Comparison of ENCODE assay signal across 22 cellular contexts in genomic region chrX:109374276-109374960, GRCh38.
DNase-seq lines count a peak whose midpoint lies in the region; ATAC-seq and TF ChIP-seq lines count a peak whose summit lies in the region.
"Had no signal": no experiment of that assay in that cellular context is flagged by ENCODE, and none has a peak within 500 bp of the region (broad histone marks: within the 10 kb centered on the region; RNA-seq: fewer than 3 reads in every experiment).

No MANE protein-coding gene starts in this region.

- no peaks in the 10 kb centered on the region for H3K27me3 ChIP-seq in neuronal stem cell (ENCODE audit: control insufficient read depth in 3 of 3, insufficient read depth in 3 of 3, low read depth in 1 of 3, low read length in 3 of 3)
- H3K27me3 ChIP-seq: neutrophil had no signal

- H3K14ac ChIP-seq in neuronal stem cell (ENCODE audit: low read length): no peak overlapping the region

- H3K9me3 ChIP-seq in neuronal stem cell (replicated peaks in 1 of 2; ENCODE audit: control insufficient read depth in 2 of 2, insufficient read depth in 1 of 2, low read depth in 1 of 2, low read length in 2 of 2): no peaks in the 10 kb centered on the region
- H3K9me3 ChIP-seq: neutrophil, psoas muscle had no signal

- no peak overlapping the region for H3K23ac ChIP-seq in neuronal stem cell (ENCODE audit: low read depth, low read length, poor library complexity)

- CTCF ChIA-PET in RWPE1 (lab: Yijun Ruan, JAX): no interaction called here

- TF ChIP-seq CTCF in HFF-Myc (IDR thresholded peaks at IDR 0.05; ENCODE audit: low read depth, low read length, missing control alignments) (no peak), RWPE1 (conservative IDR thresholded peaks at IDR 0.05; ENCODE audit: low read depth) (no peak), epithelial cell of proximal tubule (conservative IDR thresholded peaks at IDR 0.05; ENCODE audit: low read depth, low read length) (no peak)

- H3K4me1 ChIP-seq in neuronal stem cell (ENCODE audit: control insufficient read depth in 2 of 2, insufficient read depth in 1 of 2, low read depth in 1 of 2, low read length in 2 of 2): peaks cover 0 to 1% of the 10 kb centered on the region in 2 donors
- H3K4me1 ChIP-seq: psoas muscle had no signal

- no peak overlapping the region for H3K9ac ChIP-seq in neuronal stem cell (ENCODE audit: low read depth, low read length, poor library complexity)

- H4K8ac ChIP-seq in neuronal stem cell (ENCODE audit: low read depth, low read length): no peak overlapping the region

- WGBS in neuronal stem cell (ENCODE audit: extremely low coverage in 2 of 2, insufficient read length in 2 of 2, insufficient replicate concordance in 1 of 2), 2 donors: no CpG with 5 or more reads among the region's 1 CpG

- POLR2A ChIA-PET in RWPE1 (lab: Yijun Ruan, JAX; ENCODE audit: low non-redundant PET): no interaction called here

- no peak overlapping the region for H3K4ac ChIP-seq in neuronal stem cell (ENCODE audit: low read length)

- no peak overlapping the region for H3K4me2 ChIP-seq in neuronal stem cell (ENCODE audit: insufficient read depth, low read length, poor library complexity, severe bottlenecking)

- ATAC-seq in GM18505 (IDR thresholded peaks at IDR 0.05; ENCODE audit: unreplicated experiment) (no peak), HG02852 (IDR thresholded peaks at IDR 0.05; ENCODE audit: unreplicated experiment) (no peak)
- ATAC-seq: activated CD8-positive, alpha-beta T cell treated with anti-CD3 and anti-CD28 coated beads, Interleukin-2, amount 10 ng/mL, durations not matched to agents 7 days and 5 days; CD8-positive, alpha-beta T cell; psoas muscle had no signal

- H2BK120ac ChIP-seq in neuronal stem cell (ENCODE audit: low read depth, low read length): no peak overlapping the region

- H3K18ac ChIP-seq in neuronal stem cell (ENCODE audit: low read length): no peak overlapping the region

- TF ChIP-seq POLR2A in GM18505 (IDR thresholded peaks at IDR 0.05; ENCODE audit: borderline replicate concordance, extremely low read depth, insufficient read depth, insufficient read length): no peak

- H3K36me3 ChIP-seq in neuronal stem cell (replicated peaks in 1 of 2; ENCODE audit: control insufficient read depth in 2 of 2, insufficient read depth in 2 of 2, low read length in 2 of 2): no peaks in the 10 kb centered on the region
- H3K36me3 ChIP-seq: neutrophil had no signal

- H3K27ac ChIP-seq in RWPE1: no peak overlapping the region
- H3K27ac ChIP-seq in neuronal stem cell (replicated peaks; ENCODE audit: low read length): no peak overlapping the region
- H3K27ac ChIP-seq: neutrophil, psoas muscle had no signal

- H4K91ac ChIP-seq in neuronal stem cell (ENCODE audit: low read depth, low read length, poor library complexity): no peak overlapping the region

- no peak overlapping the region for H2BK12ac ChIP-seq in neuronal stem cell (ENCODE audit: low read length)

- H2BK5ac ChIP-seq in neuronal stem cell (ENCODE audit: low read length): no peak overlapping the region

- H3K4me3 ChIP-seq in HFF-Myc (replicated peaks; ENCODE audit: low read depth, low read length) (no peak overlapping the region), epithelial cell of proximal tubule (ENCODE audit: low read depth, low read length) (no peak overlapping the region), neuronal stem cell (ENCODE audit: low read length in 2 of 2) (no peak overlapping the region)
- H3K4me3 ChIP-seq: psoas muscle, skin epidermis had no signal

- DNase-seq in HFF-Myc (ENCODE audit: extremely low read depth, low read depth) (peak; percentile 2), RWPE1 (ENCODE audit: low spot score) (peak; percentile 59), epithelial cell of proximal tubule (ENCODE audit: low read depth) (peak; percentile 1), neuronal stem cell (ENCODE audit: low spot score) (no peak), NCI-H226 (no peak)
- DNase-seq: activated CD4-positive, CD25-positive, alpha-beta regulatory T cell; activated CD8-positive, alpha-beta T cell treated with anti-CD3 and anti-CD28 coated beads, Interleukin-2, amount 10 ng/mL, durations not matched to agents 7 days and 5 days; activated T-cell treated with anti-CD3 and anti-CD28 coated beads, Interleukin-2, amount 50 U/mL, for 1 hour; CD8-positive, alpha-beta T cell; central memory CD4-positive, alpha-beta T cell; DMS79 treated with DMSO at 0.1 percent for 48 hours; KG1; NCI-H1694; NK-92 treated with Interleukin-12 subunit alpha and Interleukin-12 subunit beta, amount 100 ng/mL, for 24 hours; psoas muscle; RPMI8226; stimulated activated naive CD4-positive, alpha-beta T cell; T-helper 9 cell had no signal

- H2AFZ ChIP-seq in neuronal stem cell (ENCODE audit: low read length): peak overlapping the region; percentile 35

- H2BK15ac ChIP-seq in neuronal stem cell (ENCODE audit: low read length): no peak overlapping the region

- H2AK5ac ChIP-seq in neuronal stem cell (ENCODE audit: low read depth, low read length): no peak overlapping the region

- H3K79me1 ChIP-seq in neuronal stem cell (ENCODE audit: low read depth, low read length): no peaks in the 10 kb centered on the region

Comparison
In these comparisons a context has a peak if more than half of its experiments do, and no peak if none do; other contexts are left out.
1. DNase-seq: peak in HFF-Myc (single experiment), RWPE1 (single experiment) and epithelial cell of proximal tubule (single experiment); none in neuronal stem cell (single experiment) and NCI-H226 (single experiment).